Comparison of ENCODE assay signal across 9 cellular contexts in the genomic region with DNA sequence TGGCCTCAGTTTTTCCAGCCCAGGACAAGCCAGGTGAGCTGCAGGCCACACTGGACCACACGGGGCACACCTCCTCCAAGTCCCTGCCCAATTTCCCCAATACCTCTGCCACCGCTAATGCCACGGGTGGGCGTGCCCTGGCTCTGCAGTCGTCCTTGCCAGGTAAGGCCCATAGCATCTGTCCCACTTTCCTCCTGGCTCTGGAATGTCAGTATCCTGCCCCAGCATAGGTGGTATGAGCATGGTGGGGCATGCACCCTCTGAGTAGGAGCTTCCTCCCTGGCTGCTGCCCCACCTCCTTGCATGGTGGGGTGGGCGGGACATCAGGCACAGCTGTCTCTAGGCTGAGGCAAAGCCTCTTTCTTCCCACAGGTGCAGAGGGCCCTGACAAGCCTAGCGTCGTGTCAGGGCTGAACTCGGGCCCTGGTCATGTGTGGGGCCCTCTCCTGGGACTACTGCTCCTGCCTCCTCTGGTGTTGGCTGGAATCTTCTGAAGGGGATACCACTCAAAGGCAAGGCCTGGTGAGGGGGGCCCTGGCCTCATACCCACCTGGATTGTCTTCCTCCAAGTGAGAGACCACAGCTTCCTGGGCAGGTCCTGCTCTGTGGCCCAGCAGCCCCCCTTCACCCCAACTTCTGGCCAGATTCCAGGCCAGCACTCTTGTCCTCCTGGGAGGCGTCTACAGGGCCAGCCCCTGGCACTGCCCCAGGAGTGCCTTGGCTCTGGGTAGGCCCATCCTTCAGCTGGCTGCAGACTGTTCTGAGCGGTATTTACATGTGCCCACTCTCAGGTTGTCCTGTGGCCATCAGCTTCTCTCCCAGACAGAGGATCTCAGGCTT. TPM values are rescaled to one million over a fixed set of nuclear protein-coding genes. Genes with fewer than 3 reads are reported as not detected.
A peak's percentile ranks its signal among the peaks of the same experiment; 100 is the strongest.
DNase-seq lines count a peak whose midpoint lies in the region; ATAC-seq and TF ChIP-seq lines count a peak whose summit lies in the region.
"Had no signal": no experiment of that assay in that cellular context is flagged by ENCODE, and none has a peak within 500 bp of the region (broad histone marks: within the 10 kb centered on the region; RNA-seq: fewer than 3 reads in every experiment).

No MANE protein-coding gene starts in this region.

- WGBS in tibial nerve, 2 donors: 69 to 73% methylated on average over 8 to 10 of the region's 11 CpGs

- CTCF ChIA-PET in activated naive CD4-positive, alpha-beta T cell treated with anti-CD3 and anti-CD28 coated beads, Interleukin-2, amount 10 ng/mL, durations not matched to agents 7 days and 5 days (lab: Charles Lee): interaction anchor here (0.7 to 1.5 kb wide), 3 partner anchors 16 to 197 kb away, joined by 3 to 5 read pairs (median 4); a partner anchor contains a TSS

- H3K27me3 Mint-ChIP-seq in activated naive CD4-positive, alpha-beta T cell treated with anti-CD3 and anti-CD28 coated beads, Interleukin-2, amount 10 ng/mL, durations not matched to agents 7 days and 5 days: peaks cover 13% of the 10 kb centered on the region

- H3K9me3 ChIP-seq in SJCRH30 (replicated peaks): no peaks in the 10 kb centered on the region
- no peaks in the 10 kb centered on the region for H3K9me3 ChIP-seq in tibial nerve

- no peak for TF ChIP-seq EP300 in tibial nerve (IDR thresholded peaks at IDR 0.05)

- peaks cover 11% of the 10 kb centered on the region for H3K36me3 ChIP-seq in SJCRH30
- H3K36me3 ChIP-seq in tibial nerve: peaks cover 0 to 30% (median under 1%) of the 10 kb centered on the region in 3 donors

- H3K27me3 ChIP-seq in SJCRH30 (no peaks in the 10 kb centered on the region), tibial nerve (no peaks in the 10 kb centered on the region)

- no peak overlapping the region for H3K4me3 Mint-ChIP-seq in activated naive CD4-positive, alpha-beta T cell treated with anti-CD3 and anti-CD28 coated beads, Interleukin-2, amount 10 ng/mL, durations not matched to agents 7 days and 5 days
- H3K4me3 Mint-ChIP-seq: nephron had no signal

- H3K9me3 Mint-ChIP-seq in activated naive CD4-positive, alpha-beta T cell treated with anti-CD3 and anti-CD28 coated beads, Interleukin-2, amount 10 ng/mL, durations not matched to agents 7 days and 5 days: no peaks in the 10 kb centered on the region
- H3K9me3 Mint-ChIP-seq: nephron had no signal

- H3K4me3 ChIP-seq in SJCRH30: no peak overlapping the region
- no peak overlapping the region for H3K4me3 ChIP-seq in tibial nerve

- DNase-seq in activated naive CD4-positive, alpha-beta T cell treated with anti-CD3 and anti-CD28 coated beads, Interleukin-2, amount 10 ng/mL, durations not matched to agents 7 days and 5 days: peak; percentile 65
- DNase-seq in activated naive CD4-positive, alpha-beta T cell treated with anti-CD3 and anti-CD28 coated beads, Interleukin-2, amount 50 U/mL, for 16 hours: no peak
- peak; percentile 65 to 75 for DNase-seq in SJCRH30
- peak; percentile 84 for DNase-seq in germinal center (ENCODE audit: low spot score)
- no peak for DNase-seq in tibial nerve (ENCODE audit: low spot score in 2 of 2)
- DNase-seq in kidney glomerular epithelial cell (lab: John Stamatoyannopoulos, UW): no peak

- no peak for TF ChIP-seq CTCF in tibial nerve (IDR thresholded peaks at IDR 0.05)

- H3K4me1 Mint-ChIP-seq in activated naive CD4-positive, alpha-beta T cell treated with anti-CD3 and anti-CD28 coated beads, Interleukin-2, amount 10 ng/mL, durations not matched to agents 7 days and 5 days: peaks cover 57% of the 10 kb centered on the region

- H3K4me1 ChIP-seq in SJCRH30 (peaks cover 9% of the 10 kb centered on the region; the same call in 1 of the 2 replicates), tibial nerve (peaks cover 0 to 31% (median 4%) of the 10 kb centered on the region in 4 donors)

- ATAC-seq in GM19455 (IDR thresholded peaks at IDR 0.05; ENCODE audit: unreplicated experiment) (no peak), HG03469 (IDR thresholded peaks at IDR 0.05; ENCODE audit: unreplicated experiment) (no peak)

- peaks cover 23% of the 10 kb centered on the region for H3K36me3 Mint-ChIP-seq in activated naive CD4-positive, alpha-beta T cell treated with anti-CD3 and anti-CD28 coated beads, Interleukin-2, amount 10 ng/mL, durations not matched to agents 7 days and 5 days

- H3K27ac Mint-ChIP-seq in activated naive CD4-positive, alpha-beta T cell treated with anti-CD3 and anti-CD28 coated beads, Interleukin-2, amount 10 ng/mL, durations not matched to agents 7 days and 5 days: peak overlapping the region; percentile 78

- no peak for TF ChIP-seq POLR2A in tibial nerve (IDR thresholded peaks at IDR 0.05)

- no peak overlapping the region for H3K27ac ChIP-seq in SJCRH30
- peak overlapping the region in 3 of 4 donors; percentile 1 to 25 (median 4) for H3K27ac ChIP-seq in tibial nerve

RNA-seq across cellular contexts. Expression of a gene that starts 9.1 kb away (rescaled TPM):
- not detected in 2 replicates for total RNA-seq in SJCRH30 (2014; rRNA removed; shearing (Covaris generic))
- 10 to 100 TPM; 17.4 to 70.2 (median 46.2) TPM for total RNA-seq in tibial nerve

RNA-seq across cellular contexts. Expression of a gene that starts 22.3 kb away (rescaled TPM):
- 169 and 173 TPM in 2 replicates for total RNA-seq in SJCRH30 (2014; rRNA removed; shearing (Covaris generic))
- 100 to 1,000 TPM; 277 to 347 (median 301) TPM for total RNA-seq in tibial nerve

RNA-seq across cellular contexts. Expression of a gene that starts 41.8 kb away (rescaled TPM):
- total RNA-seq in SJCRH30 (2014; rRNA removed; shearing (Covaris generic)): not detected in 2 replicates
- total RNA-seq in tibial nerve: 100 to 1,000 TPM in 1 of 4 donors, 10 to 100 TPM in 3; 40.9 to 182 (median 48.5) TPM

Comparison
In these comparisons a context has a peak if more than half of its experiments do, and no peak if none do; other contexts are left out.
1. DNase-seq: peak in activated naive CD4-positive, alpha-beta T cell treated with anti-CD3 and anti-CD28 coated beads, Interleukin-2, amount 10 ng/mL, durations not matched to agents 7 days and 5 days (single experiment), SJCRH30 (2 of 2) and germinal center (single experiment); none in activated naive CD4-positive, alpha-beta T cell treated with anti-CD3 and anti-CD28 coated beads, Interleukin-2, amount 50 U/mL, for 16 hours (single experiment), tibial nerve (0 of 2) and kidney glomerular epithelial cell (single experiment).
2. RNA of a gene that starts 9.1 kb away (total RNA-seq): 17.4 to 70.2 TPM in tibial nerve; not detected in SJCRH30; every median in the first group is over 10 times any median in the second.
3. RNA of a gene that starts 41.8 kb away (total RNA-seq): 40.9 to 182 TPM in tibial nerve; not detected in SJCRH30; every median in the first group is over 10 times any median in the second.